In the genomic region with DNA sequence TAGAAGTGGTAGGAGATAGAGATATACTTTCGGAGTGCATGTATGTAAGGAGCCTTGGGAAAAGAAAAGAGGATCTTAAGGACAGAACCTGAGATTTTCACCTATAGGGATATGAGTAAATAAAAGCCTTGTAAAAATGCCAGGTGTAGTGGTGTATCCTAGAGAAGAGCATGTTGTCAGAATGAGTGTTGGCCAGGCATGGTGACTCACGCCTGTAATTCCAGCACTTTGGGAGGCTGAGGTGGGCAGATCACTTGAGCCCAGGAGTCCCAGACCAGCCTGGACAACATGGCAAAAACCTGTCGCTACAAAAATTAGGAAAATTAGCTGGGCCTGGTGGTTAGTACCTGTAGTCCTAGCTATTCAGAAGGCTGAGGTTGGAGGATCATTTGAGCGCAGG, we compare ENCODE assay signal across 26 cellular contexts.
DNase-seq lines count a peak whose midpoint lies in the region; ATAC-seq and TF ChIP-seq lines count a peak whose summit lies in the region.
"Had no signal": no experiment of that assay in that cellular context is flagged by ENCODE, and none has a peak within 500 bp of the region (broad histone marks: within the 10 kb centered on the region; RNA-seq: fewer than 3 reads in every experiment).

No MANE protein-coding gene starts in this region.

- no peak overlapping the region for H4K8ac ChIP-seq in H9 (replicated peaks; ENCODE audit: insufficient read length, low read depth, low read length)
- H4K8ac ChIP-seq in mesenchymal stem cell (ENCODE audit: low read length): no peak overlapping the region

- peak; percentile 75 for ATAC-seq in RWPE2 (ENCODE audit: low read depth)
- ATAC-seq in central memory CD8-positive, alpha-beta T cell (replicated peaks; ENCODE audit: extremely low read depth, poor library complexity, severe bottlenecking): no peak
- ATAC-seq in HG02759 (IDR thresholded peaks at IDR 0.05; ENCODE audit: unreplicated experiment): no peak
- ATAC-seq in GM19351 (IDR thresholded peaks at IDR 0.05; ENCODE audit: unreplicated experiment): no peak
- ATAC-seq: HCT116, HepG2 had no signal

- H3K23ac ChIP-seq in H9 (ENCODE audit: insufficient read length, low read depth, low read length) (no peak overlapping the region), mesenchymal stem cell (ENCODE audit: low read length in 2 of 2) (peak overlapping the region in 1 of 2 experiments; percentile 67)

- H3K9ac ChIP-seq in H9 (ENCODE audit: extremely low read depth, insufficient read length, low read length) (no peak overlapping the region), mesenchymal stem cell (ENCODE audit: low read length) (no peak overlapping the region)
- H3K9ac ChIP-seq: BLaER1 treated with 17β-estradiol and CSF1 and Interleukin-3, amounts not matched to agents 10 nM and 100 nM had no signal

- no peaks in the 10 kb centered on the region for H3K4me1 ChIP-seq in H9 (ENCODE audit: insufficient read depth, low read length)
- no peaks in the 10 kb centered on the region for H3K4me1 ChIP-seq in RWPE2 (ENCODE audit: insufficient read depth, poor library complexity, severe bottlenecking)
- H3K4me1 ChIP-seq in mesenchymal stem cell (ENCODE audit: control insufficient read depth, insufficient read depth, low read depth, low read length): no peaks in the 10 kb centered on the region

- no peaks in the 10 kb centered on the region for H3K9me3 Mint-ChIP-seq in H9
- no peaks in the 10 kb centered on the region for H3K9me3 Mint-ChIP-seq in central memory CD8-positive, alpha-beta T cell
- H3K9me3 Mint-ChIP-seq: CD4-positive, alpha-beta memory T cell had no signal

- H2BK12ac ChIP-seq in H9 (ENCODE audit: insufficient read length, low read depth, low read length) (no peak overlapping the region), mesenchymal stem cell (ENCODE audit: low read length in 2 of 2) (peak overlapping the region; percentile 37 to 77)

- no peaks in the 10 kb centered on the region for H3K23me2 ChIP-seq in H9 (ENCODE audit: insufficient read length, low read depth, low read length, poor library complexity, severe bottlenecking)

- H3K27me3 Mint-ChIP-seq in H9 (ENCODE audit: low read depth): no peaks in the 10 kb centered on the region
- no peaks in the 10 kb centered on the region for H3K27me3 Mint-ChIP-seq in central memory CD8-positive, alpha-beta T cell
- H3K27me3 Mint-ChIP-seq: CD4-positive, alpha-beta memory T cell had no signal

- no CpG with 5 or more reads among the region's 4 CpGs for WGBS in H9 (ENCODE audit: extremely low coverage, insufficient read length, low lambda C conversion rate)
- WGBS in mesenchymal stem cell: 73% methylated on average over 4 of the region's 4 CpGs

- H3K4ac ChIP-seq in H9 (ENCODE audit: low read depth, low read length) (no peak overlapping the region), mesenchymal stem cell (ENCODE audit: low read depth in 1 of 2, low read length in 2 of 2) (no peak overlapping the region)

- H3K9me3 ChIP-seq in H9 (ENCODE audit: control insufficient read depth, low read depth, low read length): no peaks in the 10 kb centered on the region
- H3K9me3 ChIP-seq in RWPE2 (ENCODE audit: severe bottlenecking): no peaks in the 10 kb centered on the region
- no peaks in the 10 kb centered on the region for H3K9me3 ChIP-seq in mesenchymal stem cell (ENCODE audit: control insufficient read depth, low read length)
- H3K9me3 ChIP-seq: BLaER1 treated with 17β-estradiol and CSF1 and Interleukin-3, amounts not matched to agents 10 nM and 100 nM; MG63 had no signal

- H2BK20ac ChIP-seq in H9 (ENCODE audit: low read depth, low read length, poor library complexity, severe bottlenecking): no peak overlapping the region

- no peak for DNase-seq in H9
- DNase-seq in RWPE2 (ENCODE audit: low spot score): no peak
- no peak for DNase-seq in central memory CD8-positive, alpha-beta T cell (ENCODE audit: low spot score in 2 of 2)
- no peak for DNase-seq in mesenchymal stem cell
- DNase-seq in stimulated activated naive CD4-positive, alpha-beta T cell treated with Interleukin-2 at 50 U/mL for 16 hours (lab: John Stamatoyannopoulos, UW): no peak
- no peak for DNase-seq in NCI-H2081 (lab: John Stamatoyannopoulos, UW)
- DNase-seq: AML-193; CD4-positive, alpha-beta memory T cell; COR-L47; DMS53; GOT3; Kasumi-1; MG63; NCI-H1105 treated with DMSO at 0.1 percent for 48 hours; NCI-H146; NCI-H1930; NCI-H446; NCI-H524 treated with DMSO at 0.1 percent for 48 hours; NCI-H774; PC-9; SHP77 had no signal

- H2AK5ac ChIP-seq in H9 (ENCODE audit: insufficient read length, low read length) (no peak overlapping the region), mesenchymal stem cell (ENCODE audit: low read length, severe bottlenecking) (no peak overlapping the region)

- H3K4me3 Mint-ChIP-seq in H9: no peak overlapping the region
- H3K4me3 Mint-ChIP-seq in central memory CD8-positive, alpha-beta T cell: no peak overlapping the region
- H3K4me3 Mint-ChIP-seq: CD4-positive, alpha-beta memory T cell had no signal

- H3K14ac ChIP-seq in H9 (ENCODE audit: insufficient read depth, low read length) (no peak overlapping the region), mesenchymal stem cell (ENCODE audit: low read length in 2 of 2) (no peak overlapping the region)

- H3K4me2 ChIP-seq in H9 (ENCODE audit: insufficient read depth, insufficient read length, low read length): no peak overlapping the region
- H3K4me2 ChIP-seq in mesenchymal stem cell (ENCODE audit: low read length, poor library complexity, severe bottlenecking): no peak overlapping the region
- H3K4me2 ChIP-seq: BLaER1 treated with 17β-estradiol and CSF1 and Interleukin-3, amounts not matched to agents 10 nM and 100 nM; PC-9 had no signal

- no peaks in the 10 kb centered on the region for H3K4me1 Mint-ChIP-seq in H9
- no peaks in the 10 kb centered on the region for H3K4me1 Mint-ChIP-seq in central memory CD8-positive, alpha-beta T cell
- H3K4me1 Mint-ChIP-seq: CD4-positive, alpha-beta memory T cell had no signal

- H3T11ph ChIP-seq in H9 (ENCODE audit: low read length): no peak overlapping the region

- TF ChIP-seq CTCF in H9 (conservative IDR thresholded peaks at IDR 0.05) (no peak), RWPE2 (IDR thresholded peaks at IDR 0.05; ENCODE audit: poor library complexity, severe bottlenecking) (no peak)

- H3K4me3 ChIP-seq in RWPE2 (ENCODE audit: severe bottlenecking) (no peak overlapping the region), mesenchymal stem cell (ENCODE audit: insufficient read depth in 1 of 2, low read depth in 1 of 2, low read length in 2 of 2) (no peak overlapping the region)
- H3K4me3 ChIP-seq: BLaER1 treated with 17β-estradiol and CSF1 and Interleukin-3, amounts not matched to agents 10 nM and 100 nM; MG63; PC-9 had no signal

- H3K18ac ChIP-seq in H9 (ENCODE audit: insufficient read length, low read depth, low read length): no peak overlapping the region
- H3K18ac ChIP-seq in mesenchymal stem cell (ENCODE audit: low read depth in 1 of 2, low read length in 2 of 2): peak overlapping the region in 1 of 2 experiments; percentile 43

- H4K91ac ChIP-seq in H9 (ENCODE audit: insufficient read length, low read depth, low read length) (no peak overlapping the region), mesenchymal stem cell (ENCODE audit: low read length) (no peak overlapping the region)

- H3K36me3 ChIP-seq in RWPE2 (ENCODE audit: low read depth): peaks cover 67% of the 10 kb centered on the region
- H3K36me3 ChIP-seq in mesenchymal stem cell (ENCODE audit: control insufficient read depth in 1 of 2, insufficient read depth in 2 of 2, low read depth in 1 of 2, low read length in 2 of 2): peaks cover 3 to 38% of the 10 kb centered on the region in 2 experiments

- H3K79me2 ChIP-seq in H9 (ENCODE audit: insufficient read depth, low read length): no peaks in the 10 kb centered on the region

- H4K5ac ChIP-seq in H9 (ENCODE audit: insufficient read length, low read depth, low read length): no peak overlapping the region

- peaks cover 14 to 44% (median 42%) of the 10 kb centered on the region in 3 experiments for H3K36me3 Mint-ChIP-seq in H9 (ENCODE audit: insufficient read depth in 1 of 3, low read depth in 3 of 3)
- peaks cover 16% of the 10 kb centered on the region for H3K36me3 Mint-ChIP-seq in central memory CD8-positive, alpha-beta T cell (ENCODE audit: insufficient read depth)

- no peak overlapping the region for H2BK120ac ChIP-seq in H9 (ENCODE audit: low read depth, low read length, poor library complexity, severe bottlenecking)
- H2BK120ac ChIP-seq in mesenchymal stem cell (ENCODE audit: low read depth, low read length): no peak overlapping the region

- H2BK15ac ChIP-seq in H9 (ENCODE audit: low read depth, low read length) (no peak overlapping the region), mesenchymal stem cell (ENCODE audit: low read depth, poor library complexity, severe bottlenecking) (no peak overlapping the region)

- H3K27ac Mint-ChIP-seq in H9: peak overlapping the region; percentile 57 to 91 (median 58); a peak in 4 of 7 replicates
- peak overlapping the region; percentile 11 for H3K27ac Mint-ChIP-seq in central memory CD8-positive, alpha-beta T cell (ENCODE audit: low read depth)

- H2BK5ac ChIP-seq in H9 (ENCODE audit: insufficient read length, low read length): no peak overlapping the region
- H2BK5ac ChIP-seq in mesenchymal stem cell (ENCODE audit: low read depth, low read length, poor library complexity, severe bottlenecking): no peak overlapping the region

- H2AFZ ChIP-seq in H9 (ENCODE audit: low read length): no peak overlapping the region
- H2AFZ ChIP-seq in mesenchymal stem cell (ENCODE audit: low read depth, low read length): no peak overlapping the region
- H2AFZ ChIP-seq: PC-9 had no signal

- H3K27ac ChIP-seq in H9 (ENCODE audit: insufficient read length, low read depth, low read length): no peak overlapping the region
- H3K27ac ChIP-seq in RWPE2 (ENCODE audit: poor library complexity, severe bottlenecking): no peak overlapping the region
- no peak overlapping the region for H3K27ac ChIP-seq in mesenchymal stem cell (ENCODE audit: low read length, poor library complexity, severe bottlenecking)
- H3K27ac ChIP-seq: BLaER1 treated with 17β-estradiol and CSF1 and Interleukin-3, amounts not matched to agents 10 nM and 100 nM; PC-9 had no signal

- no peaks in the 10 kb centered on the region for H3K27me3 ChIP-seq in H9 (ENCODE audit: insufficient read depth, low read length)
- H3K27me3 ChIP-seq in RWPE2 (ENCODE audit: insufficient read depth, poor library complexity, severe bottlenecking): no peaks in the 10 kb centered on the region
- H3K27me3 ChIP-seq in mesenchymal stem cell (ENCODE audit: control insufficient read depth in 1 of 2, insufficient read depth in 1 of 2, low read length in 2 of 2): no peaks in the 10 kb centered on the region
- H3K27me3 ChIP-seq: BLaER1 treated with 17β-estradiol and CSF1 and Interleukin-3, amounts not matched to agents 10 nM and 100 nM; MG63 had no signal

- H3K79me1 ChIP-seq in H9 (ENCODE audit: insufficient read depth, low read depth, low read length, poor library complexity, severe bottlenecking) (no peaks in the 10 kb centered on the region), mesenchymal stem cell (replicated peaks; ENCODE audit: low read length, poor library complexity, severe bottlenecking) (peaks cover 5% of the 10 kb centered on the region)

- no peaks in the 10 kb centered on the region for H4K20me1 ChIP-seq in H9 (ENCODE audit: control insufficient read depth, insufficient read depth, insufficient read length)
- H4K20me1 ChIP-seq: BLaER1 treated with 17β-estradiol and CSF1 and Interleukin-3, amounts not matched to agents 10 nM and 100 nM had no signal

- no peak overlapping the region for H3K56ac ChIP-seq in H9 (ENCODE audit: insufficient read length, low read depth, low read length)
